In the genomic region with DNA sequence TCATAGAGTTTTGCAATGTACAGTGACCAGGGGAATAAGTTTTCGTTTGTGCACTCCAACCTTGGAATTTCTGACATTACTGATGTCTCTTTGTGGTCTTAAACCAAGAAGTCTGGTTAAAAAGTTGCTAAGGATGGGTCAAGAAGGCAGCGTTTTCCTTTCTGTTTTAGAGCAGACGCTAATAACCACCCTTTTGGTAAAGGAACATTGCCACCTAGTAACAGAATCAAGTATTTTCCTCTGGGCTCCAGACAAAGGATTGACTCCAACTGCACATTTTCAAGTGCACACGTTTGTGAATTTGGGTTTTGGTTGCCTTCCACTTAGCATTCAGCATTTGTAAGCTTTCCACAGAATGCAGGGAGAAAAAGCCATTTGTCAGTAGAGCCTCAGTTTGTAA, we compare ENCODE assay signal across 8 cellular contexts. TPM values are rescaled to one million over a fixed set of nuclear protein-coding genes. Genes with fewer than 3 reads are reported as not detected.
DNase-seq lines count a peak whose midpoint lies in the region; ATAC-seq, FAIRE-seq and TF ChIP-seq lines count a peak whose summit lies in the region.

No MANE protein-coding gene starts in this region.

- no peak overlapping the region for H3K27ac ChIP-seq in pancreas

- no peaks in the 10 kb centered on the region for H3K36me3 ChIP-seq in pancreas

- no peaks in the 10 kb centered on the region for H3K4me1 ChIP-seq in pancreas

- no peaks in the 10 kb centered on the region for H3K27me3 ChIP-seq in pancreas

- H3K4me3 ChIP-seq in NB4 (ENCODE audit: low read depth, low read length): no peak overlapping the region
- H3K4me3 ChIP-seq in pancreas: no peak overlapping the region

- intact Hi-C loops in pancreas (cut with DNase I): no loop called here

- no peaks in the 10 kb centered on the region for H3K27me3 Mint-ChIP-seq in effector memory CD8-positive, alpha-beta T cell

- FAIRE-seq in pancreas (lab: Jason Lieb, UNC): no peak

- WGBS in pancreas, 2 donors: 16 to 27% methylated on average over 4 of the region's 4 CpGs

- no peaks in the 10 kb centered on the region for H3K9me3 Mint-ChIP-seq in effector memory CD8-positive, alpha-beta T cell

- H3K4me3 Mint-ChIP-seq in effector memory CD8-positive, alpha-beta T cell: no peak overlapping the region

- no peaks in the 10 kb centered on the region for H3K36me3 Mint-ChIP-seq in effector memory CD8-positive, alpha-beta T cell (ENCODE audit: insufficient read depth)

- TF ChIP-seq CTCF in NB4 (IDR thresholded peaks at IDR 0.05; ENCODE audit: low read depth, low read length) (no peak), pancreas (IDR thresholded peaks at IDR 0.05) (peak in 2 of 4 donors; percentile 7 to 25)

- H3K9me3 ChIP-seq in pancreas: no peaks in the 10 kb centered on the region

- TF ChIP-seq POLR2A in NB4 (IDR thresholded peaks at IDR 0.05; ENCODE audit: extremely low read depth, insufficient read length): no peak

- H3K27ac Mint-ChIP-seq in effector memory CD8-positive, alpha-beta T cell: peak overlapping the region in 1 of 2 donors; percentile 35

- ATAC-seq in effector memory CD8-positive, alpha-beta T cell (replicated peaks): peak; percentile 40
- ATAC-seq in pancreas: peak in 3 of 4 donors; percentile 66 to 76 (median 72)
- no peak for ATAC-seq in HG02885 (IDR thresholded peaks at IDR 0.05; ENCODE audit: poor library complexity, unreplicated experiment)

- DNase-seq in NCI-H748 (lab: John Stamatoyannopoulos, UW; ENCODE audit: unreplicated experiment): peak; percentile 4
- no peak for DNase-seq in NCI-H748 treated with DMSO at 0.1 percent for 48 hours (lab: John Stamatoyannopoulos, UW)
- peak; percentile 22 for DNase-seq in NB4 (ENCODE audit: low read depth)
- no peak for DNase-seq in effector memory CD8-positive, alpha-beta T cell
- no peak for DNase-seq in pancreas
- no peak for DNase-seq in RKO (ENCODE audit: low spot score)
- no peak for DNase-seq in ecto neural progenitor cell (ENCODE audit: low spot score)

- H3K4me1 Mint-ChIP-seq in effector memory CD8-positive, alpha-beta T cell (ENCODE audit: low read depth in 2 of 2): peaks cover 27 to 41% of the 10 kb centered on the region in 2 donors

RNA-seq across cellular contexts. Expression of gene CEP78, which starts 22.2 kb away (rescaled TPM):
- 1 to 10 TPM; 4.1 to 6.5 (median 5.4) TPM for total RNA-seq in pancreas
- 1 to 10 TPM; 3.3 to 5.2 TPM for polyA plus RNA-seq in pancreas

Comparison
In these comparisons a context has a peak if more than half of its experiments do, and no peak if none do; other contexts are left out.
1. DNase-seq: peak in NCI-H748 (single experiment) and NB4 (single experiment); none in NCI-H748 treated with DMSO at 0.1 percent for 48 hours (single experiment), effector memory CD8-positive, alpha-beta T cell (0 of 3), pancreas (0 of 6), RKO (single experiment) and ecto neural progenitor cell (single experiment).